8 cellular contexts compared by ENCODE assay signal in the genomic region with DNA sequence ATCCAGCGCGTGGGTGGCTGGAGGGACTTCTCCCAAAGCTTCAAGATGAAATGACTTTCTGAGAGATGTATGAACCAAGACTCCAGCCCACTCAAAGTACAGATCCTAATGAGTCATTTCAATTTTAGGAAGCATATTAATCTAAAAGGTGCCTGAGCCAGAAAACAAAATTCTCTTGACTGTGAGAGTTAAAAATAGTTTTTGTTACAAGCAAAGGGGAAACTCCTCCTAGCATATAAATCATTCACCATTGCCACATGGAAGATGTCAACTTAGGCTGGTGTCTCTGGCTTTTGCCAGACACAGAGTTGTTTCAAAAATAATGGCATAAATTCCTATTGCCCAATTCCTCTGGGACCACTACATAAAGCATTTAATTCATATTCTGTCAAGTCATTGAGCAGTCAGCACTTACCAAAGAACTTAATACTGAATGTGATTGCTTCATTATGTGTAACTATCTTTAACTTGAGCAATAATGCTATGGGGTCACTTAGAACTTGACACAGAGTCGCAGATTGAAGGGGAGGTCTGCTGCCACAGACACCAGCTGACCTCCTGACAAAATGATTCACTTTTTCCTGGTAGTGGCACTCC.
DNase-seq lines count a peak whose midpoint lies in the region; ATAC-seq and TF ChIP-seq lines count a peak whose summit lies in the region.

No MANE protein-coding gene starts in this region.

- no peaks in the 10 kb centered on the region for H3K79me2 ChIP-seq in fibroblast of lung (ENCODE audit: control insufficient read depth, insufficient read depth, low read length)
- H3K79me2 ChIP-seq in OCI-LY7 (ENCODE audit: insufficient read depth, low read depth, low read length) = no peaks in the 10 kb centered on the region

- DNase-seq in GM03348 (ENCODE audit: low spot score) = peak; percentile 44
- DNase-seq in HS-5 (ENCODE audit: low read depth) = peak; percentile 28
- peak; percentile 88 to 93 for DNase-seq in fibroblast of lung (ENCODE audit: low read depth in 2 of 2)
- DNase-seq in thoracic aorta (ENCODE audit: low spot score) = no peak
- DNase-seq in OCI-LY7 (ENCODE audit: low spot score) = no peak
- DNase-seq in D341Med (ENCODE audit: low spot score) = no peak
- DNase-seq in NCI-H1436 treated with DMSO at 0.1 percent for 48 hours (lab: John Stamatoyannopoulos, UW) = no peak

- H3K4me2 ChIP-seq in fibroblast of lung (ENCODE audit: extremely low read depth, insufficient read depth, low read length) (peak overlapping the region; percentile 28), OCI-LY7 (ENCODE audit: low read length) (no peak overlapping the region)

- H3K4me1 ChIP-seq in fibroblast of lung (ENCODE audit: control insufficient read depth, extremely low read depth, insufficient read depth, low read length) (peaks cover 3% of the 10 kb centered on the region), thoracic aorta (ENCODE audit: control insufficient read depth in 1 of 2, low read depth in 2 of 2) (peaks cover 6 to 20% of the 10 kb centered on the region in 2 donors), OCI-LY7 (ENCODE audit: insufficient read depth, low read length, poor library complexity, severe bottlenecking) (no peaks in the 10 kb centered on the region)

- H4K20me1 ChIP-seq in fibroblast of lung (ENCODE audit: control insufficient read depth, extremely low read depth, insufficient read depth, low read length) (no peaks in the 10 kb centered on the region), OCI-LY7 (ENCODE audit: insufficient read depth, low read length) (no peaks in the 10 kb centered on the region)

- H3K36me3 ChIP-seq in fibroblast of lung (ENCODE audit: control insufficient read depth, insufficient read depth, low read length) (no peaks in the 10 kb centered on the region), thoracic aorta (no peaks in the 10 kb centered on the region), OCI-LY7 (ENCODE audit: insufficient read depth, low read length) (no peaks in the 10 kb centered on the region)

- ATAC-seq in GM21390 (IDR thresholded peaks at IDR 0.05; ENCODE audit: unreplicated experiment) = peak; percentile 46
- ATAC-seq in thoracic aorta (ENCODE audit: insufficient number of reproducible peaks, low FRiP score, low read depth) = peak; percentile 79

- H3K27ac ChIP-seq in fibroblast of lung (ENCODE audit: insufficient read depth, low read length) (peak overlapping the region; percentile 46), thoracic aorta (peak overlapping the region; percentile 17 to 45), OCI-LY7 (ENCODE audit: low read depth, low read length, poor library complexity, severe bottlenecking) (no peak overlapping the region)

- H3K27me3 ChIP-seq in fibroblast of lung (ENCODE audit: control insufficient read depth, insufficient read depth, low read length) (no peaks in the 10 kb centered on the region), thoracic aorta (replicated peaks; ENCODE audit: insufficient read depth) (no peaks in the 10 kb centered on the region)

- intact Hi-C loops in OCI-LY7 (cut with micrococcal nuclease; ENCODE audit: unreplicated experiment) = no loop called here

- POLR2A ChIA-PET in OCI-LY7 (lab: Charles Lee) = no interaction called here

- H3K4me3 ChIP-seq in fibroblast of lung (replicated peaks in 1 of 4; ENCODE audit: control extremely low read depth in 1 of 4, insufficient read depth in 1 of 4, low read depth in 3 of 4, low read length in 4 of 4) (no peak overlapping the region), thoracic aorta (peak overlapping the region; percentile 18), OCI-LY7 (ENCODE audit: low read depth, low read length, poor library complexity, severe bottlenecking) (no peak overlapping the region)

- H3K9me3 ChIP-seq in fibroblast of lung (ENCODE audit: control insufficient read depth, insufficient read depth, low read depth, low read length) (no peaks in the 10 kb centered on the region), thoracic aorta (no peaks in the 10 kb centered on the region), OCI-LY7 (ENCODE audit: low read length) (no peaks in the 10 kb centered on the region)

- TF ChIP-seq CTCF in fibroblast of lung (conservative IDR thresholded peaks at IDR 0.05 in 1 of 2, IDR thresholded peaks at IDR 0.05 in 1 of 2; ENCODE audit: low read depth in 1 of 2, low read length in 2 of 2) (no peak), thoracic aorta (IDR thresholded peaks at IDR 0.05) (no peak), OCI-LY7 (conservative IDR thresholded peaks at IDR 0.05; ENCODE audit: low read length) (no peak)

- no peak overlapping the region for H2AFZ ChIP-seq in fibroblast of lung (ENCODE audit: low read length)
- no peak overlapping the region for H2AFZ ChIP-seq in OCI-LY7 (ENCODE audit: low read length)

- CTCF ChIA-PET in OCI-LY7 (lab: Charles Lee; ENCODE audit: unreplicated experiment) = no interaction called here

- no peak overlapping the region for H3K9ac ChIP-seq in fibroblast of lung (ENCODE audit: insufficient read depth, low read length)

- no peaks in the 10 kb centered on the region for H3K9me2 ChIP-seq in OCI-LY7 (ENCODE audit: insufficient read depth, low read length)

- no TSS peak for BruUV-seq in OCI-LY7 (replicated peaks; lab: Mats Ljungman, UMichigan)

Comparison
In these comparisons a context has a peak if more than half of its experiments do, and no peak if none do; other contexts are left out.
1. DNase-seq: peak in GM03348 (single experiment), HS-5 (single experiment) and fibroblast of lung (2 of 2); none in thoracic aorta (single experiment), OCI-LY7 (single experiment), D341Med (single experiment) and NCI-H1436 treated with DMSO at 0.1 percent for 48 hours (single experiment).